Comparison of ENCODE assay signal across 20 cellular contexts in genomic region chr16:75059411-75059810, GRCh38. TPM values are rescaled to one million over a fixed set of nuclear protein-coding genes. Genes with fewer than 3 reads are reported as not detected.
"Had no signal": no experiment of that assay in that cellular context is flagged by ENCODE, and none has a peak within 500 bp of the region (broad histone marks: within the 10 kb centered on the region; RNA-seq: fewer than 3 reads in every experiment).

No MANE protein-coding gene starts in this region.

- H3K9me3 ChIP-seq: right atrium auricular region, suprapubic skin, tibial nerve had no signal

- H3K4me3 ChIP-seq: coronary artery, lung, right atrium auricular region, smooth muscle cell, suprapubic skin, tibial nerve had no signal

- H3K27ac ChIP-seq: coronary artery, right atrium auricular region, suprapubic skin, tibial nerve had no signal

- H3K36me3 ChIP-seq: right atrium auricular region, suprapubic skin, tibial nerve had no signal

- DNase-seq: effector CD4-positive, alpha-beta T cell; endodermal cell; foreskin melanocyte; head of caudate nucleus; hippocampal formation; left colon; left ventricle myocardium superior; mesenchymal stem cell; naive thymus-derived CD4-positive, alpha-beta T cell; nephron progenitor cell; stimulated activated CD4-positive, alpha-beta T cell treated with anti-CD3 and anti-CD28 coated beads, Interleukin-2, amount 100 ng/mL, for 48 hours; stimulated activated naive CD8-positive, alpha-beta T cell treated with anti-CD3 and anti-CD28 coated beads, Interleukin-15, Interleukin-2, amounts not matched to agents 100 U/mL and 50 U/mL, for 24 hours had no signal

- ATAC-seq: left colon; left ventricle myocardium superior; naive thymus-derived CD4-positive, alpha-beta T cell; stimulated activated naive CD8-positive, alpha-beta T cell treated with anti-CD3 and anti-CD28 coated beads, Interleukin-15, Interleukin-2, amounts not matched to agents 100 U/mL and 50 U/mL, for 24 hours had no signal

- H3K27me3 ChIP-seq: right atrium auricular region, suprapubic skin, tibial nerve had no signal

- H3K4me2 ChIP-seq: smooth muscle cell had no signal

RNA-seq across cellular contexts. Expression of gene LDHD, which starts 57.2 kb away (rescaled TPM):
- total RNA-seq: endothelial cell of umbilical vein, kidney epithelial cell had no signal
